ENCODE assay signal across 7 cellular contexts in the genomic region with DNA sequence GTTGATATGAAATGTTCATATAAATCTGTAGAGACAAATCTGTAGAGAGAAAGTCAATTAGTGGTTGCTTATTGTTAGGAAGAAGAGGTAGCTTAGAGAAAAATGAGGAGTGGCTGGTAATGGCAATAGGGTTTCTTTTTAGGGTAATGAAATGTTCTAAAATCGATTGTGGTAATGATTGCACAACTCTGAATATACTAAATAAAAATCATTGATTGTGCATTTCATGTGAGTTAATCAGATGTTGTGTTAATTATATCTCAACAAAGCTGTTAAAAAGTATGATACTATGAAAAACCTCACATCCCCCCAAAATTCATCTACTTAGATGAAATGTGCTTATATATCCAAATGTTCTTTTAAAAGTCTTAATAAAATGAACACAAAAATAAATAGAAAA.
"Had no signal": no experiment of that assay in that cellular context is flagged by ENCODE, and none has a peak within 500 bp of the region (broad histone marks: within the 10 kb centered on the region; RNA-seq: fewer than 3 reads in every experiment).

No MANE protein-coding gene starts in this region.

- ATAC-seq: GM12878 had no signal

- FAIRE-seq: GM12878, GM12891, GM12892, GM18507, GM19239 had no signal

- DNase-seq: GDM1, GF-D8 had no signal

- H3K4me3 ChIP-seq: GM12878 had no signal
